Comparison of ENCODE assay signal across 22 cellular contexts in genomic region chr5:8750100-8750499, GRCh38.
"Had no signal": no experiment of that assay in that cellular context is flagged by ENCODE, and none has a peak within 500 bp of the region (broad histone marks: within the 10 kb centered on the region; RNA-seq: fewer than 3 reads in every experiment).

No MANE protein-coding gene starts in this region.

- H3K9me3 ChIP-seq: SJSA1 had no signal

- H3K27ac ChIP-seq: HL-60, SJSA1, SK-N-MC had no signal

- H3K4me3 ChIP-seq: SJSA1, SK-N-MC had no signal

- DNase-seq: KBM-7, MV-4-11, NCI-H1048, NCI-H1105, NCI-H1417, NCI-H1436 treated with DMSO at 0.1 percent for 48 hours, NCI-H1694, NCI-H187 treated with DMSO at 0.1 percent for 48 hours, NCI-H2029 treated with DMSO at 0.1 percent for 48 hours, NCI-H2107, NCI-H2227 treated with DMSO at 0.1 percent for 48 hours, NCI-H446, NCI-H510A, NCI-H524 treated with DMSO at 0.1 percent for 48 hours, NCI-H69, NCI-H774, Right ventricle myocardium superior, RPMI8226, SIG-M5 had no signal

- H3K36me3 ChIP-seq: SJSA1 had no signal

- H3K27me3 ChIP-seq: SJSA1 had no signal
